ENCODE assay signal across 8 cellular contexts in genomic region chr16:78742501-78743283, GRCh38.
A peak's percentile ranks its signal among the peaks of the same experiment; 100 is the strongest.
DNase-seq lines count a peak whose midpoint lies in the region; ATAC-seq and TF ChIP-seq lines count a peak whose summit lies in the region.

No MANE protein-coding gene starts in this region.

- H3K4me1 ChIP-seq in lower lobe of right lung: no peaks in the 10 kb centered on the region

- DNase-seq in GDM1 (lab: John Stamatoyannopoulos, UW) (peak; percentile 29), M059J (ENCODE audit: low read depth) (peak; percentile 14), activated T-cell treated with anti-CD3 and anti-CD28 coated beads for 1 hour (ENCODE audit: low read depth) (peak; percentile 57), lower lobe of right lung (peak; percentile 51), osteocyte (ENCODE audit: extremely low spot score, unreplicated experiment) (no peak), NAMALWA (ENCODE audit: low spot score) (no peak)
- peak; percentile 51 for DNase-seq in stimulated activated naive B cell treated with anti-CD40 and anti-IgM and Interleukin-4, amounts not matched to agents 10 μg/mL and 1 μg/mL and 100 μg/mL, for 72 hours

- intact Hi-C loops in lower lobe of right lung (cut with DNase I): no loop called here

- H3K36me3 Mint-ChIP-seq in stimulated activated naive B cell treated with anti-CD40 and anti-IgM and Interleukin-4, amounts not matched to agents 10 μg/mL and 1 μg/mL and 100 μg/mL, for 72 hours: no peaks in the 10 kb centered on the region
- H3K36me3 Mint-ChIP-seq in osteocyte (ENCODE audit: unreplicated experiment): no peaks in the 10 kb centered on the region

- no peaks in the 10 kb centered on the region for H3K9me3 ChIP-seq in lower lobe of right lung

- no peak for TF ChIP-seq CTCF in lower lobe of right lung (IDR thresholded peaks at IDR 0.05)
- TF ChIP-seq CTCF in osteocyte (IDR thresholded peaks at IDR 0.05): no peak

- peaks cover 22 to 44% of the 10 kb centered on the region in 2 donors for H3K4me1 Mint-ChIP-seq in stimulated activated naive B cell treated with anti-CD40 and anti-IgM and Interleukin-4, amounts not matched to agents 10 μg/mL and 1 μg/mL and 100 μg/mL, for 72 hours
- peaks cover 6% of the 10 kb centered on the region for H3K4me1 Mint-ChIP-seq in osteocyte (ENCODE audit: unreplicated experiment)

- H3K27ac ChIP-seq in lower lobe of right lung: peak overlapping the region; percentile 75

- no peaks in the 10 kb centered on the region for H3K27me3 ChIP-seq in lower lobe of right lung (ENCODE audit: low read depth)

- no peaks in the 10 kb centered on the region for H3K36me3 ChIP-seq in lower lobe of right lung

- H3K27ac Mint-ChIP-seq in stimulated activated naive B cell treated with anti-CD40 and anti-IgM and Interleukin-4, amounts not matched to agents 10 μg/mL and 1 μg/mL and 100 μg/mL, for 72 hours: peak overlapping the region; percentile 95
- no peak overlapping the region for H3K27ac Mint-ChIP-seq in osteocyte (ENCODE audit: unreplicated experiment)

- peak overlapping the region; percentile 78 to 81 for H3K4me3 Mint-ChIP-seq in stimulated activated naive B cell treated with anti-CD40 and anti-IgM and Interleukin-4, amounts not matched to agents 10 μg/mL and 1 μg/mL and 100 μg/mL, for 72 hours
- no peak overlapping the region for H3K4me3 Mint-ChIP-seq in osteocyte (ENCODE audit: unreplicated experiment)

- ATAC-seq in GM21717 (IDR thresholded peaks at IDR 0.05; ENCODE audit: unreplicated experiment) (peak; percentile 98), lower lobe of right lung (peak; percentile 69 to 71)
- peak; percentile 94 to 95 for ATAC-seq in stimulated activated naive B cell treated with anti-CD40 and anti-IgM and Interleukin-4, amounts not matched to agents 10 μg/mL and 1 μg/mL and 100 μg/mL, for 72 hours (replicated peaks)

- H3K9me3 Mint-ChIP-seq in stimulated activated naive B cell treated with anti-CD40 and anti-IgM and Interleukin-4, amounts not matched to agents 10 μg/mL and 1 μg/mL and 100 μg/mL, for 72 hours: peaks cover 4 to 5% of the 10 kb centered on the region in 2 donors
- peaks cover 9% of the 10 kb centered on the region for H3K9me3 Mint-ChIP-seq in osteocyte (ENCODE audit: unreplicated experiment)

- H3K4me3 ChIP-seq in lower lobe of right lung: peak overlapping the region; percentile 37

- no peaks in the 10 kb centered on the region for H3K27me3 Mint-ChIP-seq in stimulated activated naive B cell treated with anti-CD40 and anti-IgM and Interleukin-4, amounts not matched to agents 10 μg/mL and 1 μg/mL and 100 μg/mL, for 72 hours
- H3K27me3 Mint-ChIP-seq in osteocyte (ENCODE audit: unreplicated experiment): no peaks in the 10 kb centered on the region

Comparison
In these comparisons a context has a peak if more than half of its experiments do, and no peak if none do; other contexts are left out.
1. DNase-seq: peak in GDM1 (single experiment), M059J (single experiment), activated T-cell treated with anti-CD3 and anti-CD28 coated beads for 1 hour (single experiment), lower lobe of right lung (single experiment) and stimulated activated naive B cell treated with anti-CD40 and anti-IgM and Interleukin-4, amounts not matched to agents 10 μg/mL and 1 μg/mL and 100 μg/mL, for 72 hours (single experiment); none in osteocyte (single experiment) and NAMALWA (single experiment).
2. Peak in every context shown above with its lines, with median percentiles within 50 percentile points of each other: ATAC-seq.